Comparison of ENCODE assay signal across 19 cellular contexts in the genomic region with DNA sequence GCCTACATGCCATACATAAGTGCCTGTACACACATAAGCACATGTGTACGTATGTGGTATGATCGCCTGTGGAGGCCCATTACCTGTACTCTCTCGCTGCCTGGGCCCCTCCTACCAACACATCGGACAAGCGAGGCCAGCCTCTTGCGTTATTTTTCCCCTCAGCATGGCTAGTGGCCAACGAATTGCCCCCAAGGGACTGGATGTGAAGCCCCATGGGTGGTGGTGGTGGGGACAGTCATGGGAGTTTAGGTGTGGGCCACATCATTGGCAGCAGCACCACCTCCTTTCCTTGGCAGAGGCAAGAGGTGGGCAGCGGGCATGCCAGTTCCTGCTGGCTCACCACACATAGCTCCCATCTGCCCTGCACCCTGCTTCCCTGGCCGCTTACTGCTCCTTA. TPM values are rescaled to one million over a fixed set of nuclear protein-coding genes. Genes with fewer than 3 reads are reported as not detected.
DNase-seq lines count a peak whose midpoint lies in the region; ATAC-seq and TF ChIP-seq lines count a peak whose summit lies in the region.
"Had no signal": no experiment of that assay in that cellular context is flagged by ENCODE, and none has a peak within 500 bp of the region (broad histone marks: within the 10 kb centered on the region; RNA-seq: fewer than 3 reads in every experiment).

No MANE protein-coding gene starts in this region.

- no peak overlapping the region for H3K9ac ChIP-seq in fibroblast of lung (ENCODE audit: insufficient read depth, low read length)
- H3K9ac ChIP-seq: BLaER1 treated with 17β-estradiol and CSF1 and Interleukin-3, amounts not matched to agents 10 nM and 100 nM had no signal

- H3K4me3 ChIP-seq in right atrium auricular region = no peak overlapping the region
- no peak overlapping the region for H3K4me3 ChIP-seq in fibroblast of lung (replicated peaks in 1 of 4; ENCODE audit: control extremely low read depth in 1 of 4, insufficient read depth in 1 of 4, low read depth in 3 of 4, low read length in 4 of 4)
- no peak overlapping the region for H3K4me3 ChIP-seq in gastrocnemius medialis
- H3K4me3 ChIP-seq in vagina = no peak overlapping the region
- H3K4me3 ChIP-seq: BLaER1 treated with 17β-estradiol and CSF1 and Interleukin-3, amounts not matched to agents 10 nM and 100 nM; SK-N-MC had no signal

- H3K27ac ChIP-seq in right atrium auricular region = peak overlapping the region in 1 of 2 donors; percentile 22
- H3K27ac ChIP-seq in fibroblast of lung (ENCODE audit: insufficient read depth, low read length) = peak overlapping the region; percentile 24
- H3K27ac ChIP-seq in gastrocnemius medialis = peak overlapping the region; percentile 11 to 33 (median 24)
- peak overlapping the region; percentile 68 for H3K27ac ChIP-seq in vagina
- H3K27ac ChIP-seq: BLaER1 treated with 17β-estradiol and CSF1 and Interleukin-3, amounts not matched to agents 10 nM and 100 nM; SK-N-MC had no signal

- no peaks in the 10 kb centered on the region for H4K20me1 ChIP-seq in fibroblast of lung (ENCODE audit: control insufficient read depth, extremely low read depth, insufficient read depth, low read length)

- H3K4me2 ChIP-seq in fibroblast of lung (ENCODE audit: extremely low read depth, insufficient read depth, low read length) = no peak overlapping the region
- H3K4me2 ChIP-seq: BLaER1 treated with 17β-estradiol and CSF1 and Interleukin-3, amounts not matched to agents 10 nM and 100 nM had no signal

- no peak overlapping the region for H2AFZ ChIP-seq in fibroblast of lung (ENCODE audit: low read length)

- TF ChIP-seq POLR2A in gastrocnemius medialis (IDR thresholded peaks at IDR 0.05) (no peak), vagina (IDR thresholded peaks at IDR 0.05) (no peak)

- no peaks in the 10 kb centered on the region for H3K27me3 ChIP-seq in right atrium auricular region
- H3K27me3 ChIP-seq in fibroblast of lung (ENCODE audit: control insufficient read depth, insufficient read depth, low read length) = no peaks in the 10 kb centered on the region
- no peaks in the 10 kb centered on the region for H3K27me3 ChIP-seq in gastrocnemius medialis
- H3K27me3 ChIP-seq in vagina = no peaks in the 10 kb centered on the region

- in situ Hi-C loops in gastrocnemius medialis (cut with MboI; ENCODE audit: low sequenced_read_pairs in 4 of 4) = loop anchor here in 1 of 4 donors (10.0 kb wide), 1 partner anchor 197 kb away; no protein-coding TSS in a partner anchor

- intact Hi-C loops in left ventricle myocardium superior (cut with micrococcal nuclease) (no loop called here), gastrocnemius medialis (cut with DNase I; ENCODE audit: low total_unique reads) (loop anchor here (5.0 kb wide), 1 partner anchor 35 kb away; no protein-coding TSS in a partner anchor), vagina (cut with DNase I) (no loop called here)

- TF ChIP-seq CTCF in right atrium auricular region (IDR thresholded peaks at IDR 0.05) (no peak), fibroblast of lung (conservative IDR thresholded peaks at IDR 0.05 in 1 of 2, IDR thresholded peaks at IDR 0.05 in 1 of 2; ENCODE audit: low read depth in 1 of 2, low read length in 2 of 2) (no peak), gastrocnemius medialis (IDR thresholded peaks at IDR 0.05 in 4 of 5, conservative IDR thresholded peaks at IDR 0.05 in 1 of 5) (no peak), vagina (IDR thresholded peaks at IDR 0.05) (no peak)

- DNase-seq in left ventricle myocardium superior (peak; percentile 44), right atrium auricular region (ENCODE audit: low spot score) (no peak), fibroblast of lung (ENCODE audit: low read depth in 2 of 2) (no peak), gastrocnemius medialis (no peak), vagina (ENCODE audit: extremely low spot score in 2 of 2) (no peak), NCI-H187 treated with DMSO at 0.1 percent for 48 hours (lab: John Stamatoyannopoulos, UW) (no peak), NCI-H345 (lab: John Stamatoyannopoulos, UW) (no peak)
- DNase-seq: Calu3; CD8-positive, alpha-beta T cell; HFFc6; Karpas-422; NCI-H1417 treated with DMSO at 0.1 percent for 48 hours; NCI-H1930; NCI-H524 treated with DMSO at 0.1 percent for 48 hours; NK-92 treated with Interleukin-12 subunit alpha and Interleukin-12 subunit beta, amount 100 ng/mL, for 24 hours; SHP77 had no signal

- ATAC-seq in left ventricle myocardium superior (peak; percentile 3), gastrocnemius medialis (no peak), GM21576 (IDR thresholded peaks at IDR 0.05; ENCODE audit: unreplicated experiment) (no peak)
- ATAC-seq: CD8-positive, alpha-beta T cell had no signal

- H3K9me3 ChIP-seq in right atrium auricular region (no peaks in the 10 kb centered on the region), fibroblast of lung (ENCODE audit: control insufficient read depth, insufficient read depth, low read depth, low read length) (no peaks in the 10 kb centered on the region), gastrocnemius medialis (no peaks in the 10 kb centered on the region), vagina (no peaks in the 10 kb centered on the region)
- H3K9me3 ChIP-seq: BLaER1 treated with 17β-estradiol and CSF1 and Interleukin-3, amounts not matched to agents 10 nM and 100 nM had no signal

- H3K4me1 ChIP-seq in right atrium auricular region = peaks cover 0 to 85% of the 10 kb centered on the region in 2 donors
- peaks cover 31% of the 10 kb centered on the region for H3K4me1 ChIP-seq in fibroblast of lung (ENCODE audit: control insufficient read depth, extremely low read depth, insufficient read depth, low read length)
- peaks cover 5 to 14% of the 10 kb centered on the region in 2 donors for H3K4me1 ChIP-seq in gastrocnemius medialis
- peaks cover 78% of the 10 kb centered on the region for H3K4me1 ChIP-seq in vagina

- H3K36me3 ChIP-seq in right atrium auricular region (no peaks in the 10 kb centered on the region), fibroblast of lung (ENCODE audit: control insufficient read depth, insufficient read depth, low read length) (no peaks in the 10 kb centered on the region), gastrocnemius medialis (no peaks in the 10 kb centered on the region), vagina (no peaks in the 10 kb centered on the region)
- H3K36me3 ChIP-seq: BLaER1 treated with 17β-estradiol and CSF1 and Interleukin-3, amounts not matched to agents 10 nM and 100 nM had no signal

- H3K79me2 ChIP-seq in fibroblast of lung (ENCODE audit: control insufficient read depth, insufficient read depth, low read length) = peaks cover 76% of the 10 kb centered on the region

RNA-seq across cellular contexts. Expression of gene GRK5, which starts 10.0 kb away (rescaled TPM):
- total RNA-seq in left ventricle myocardium superior (43.4 TPM), right atrium auricular region (10 to 100 TPM; 19.2 to 53.8 TPM), fibroblast of lung (19.0 and 24.1 TPM in 2 replicates), gastrocnemius medialis (10 to 100 TPM in 1 of 4 donors, 1 to 10 TPM in 3; 6.2 to 12.5 (median 9.1) TPM), vagina (16.5 TPM)
- 26.9 and 90.3 TPM in 2 replicates for polyA plus RNA-seq in fibroblast of lung
- polyA plus RNA-seq in fibroblast of lung (2012) = 30.0 and 94.7 TPM in 2 replicates
- 28.8 and 64.8 TPM in 2 replicates for polyA minus RNA-seq in fibroblast of lung (ENCODE audit: low replicate concordance)

RNA-seq across cellular contexts. Expression of gene PRDX3, which starts 38.8 kb away (rescaled TPM):
- total RNA-seq in left ventricle myocardium superior = 288 TPM
- total RNA-seq in right atrium auricular region = 100 to 1,000 TPM; 168 to 250 TPM
- 144 and 287 TPM in 2 replicates for total RNA-seq in fibroblast of lung
- polyA plus RNA-seq in fibroblast of lung = 303 and 333 TPM in 2 replicates
- 166 and 194 TPM in 2 replicates for polyA plus RNA-seq in fibroblast of lung (2012)
- polyA minus RNA-seq in fibroblast of lung (ENCODE audit: low replicate concordance) = 141 and 268 TPM in 2 replicates
- total RNA-seq in gastrocnemius medialis = 100 to 1,000 TPM; 227 to 342 (median 250) TPM
- 83.2 TPM for total RNA-seq in vagina

RNA-seq across cellular contexts. Expression of gene SFXN4, which starts 51.9 kb away (rescaled TPM):
- total RNA-seq in left ventricle myocardium superior (43.0 TPM), right atrium auricular region (10 to 100 TPM; 31.3 to 49.6 TPM), fibroblast of lung (17.7 TPM in 2 replicates), gastrocnemius medialis (10 to 100 TPM; 25.6 to 69.7 (median 39.8) TPM), vagina (12.3 TPM)
- polyA plus RNA-seq in fibroblast of lung = 10.3 and 18.1 TPM in 2 replicates
- 8.6 and 15.0 TPM in 2 replicates for polyA plus RNA-seq in fibroblast of lung (2012)
- 1.8 and 4.2 TPM in 2 replicates for polyA minus RNA-seq in fibroblast of lung (ENCODE audit: low replicate concordance)
